ENCODE assay signal across 6 cellular contexts in genomic region chr19:53869805-53870484, GRCh38. TPM values are rescaled to one million over a fixed set of nuclear protein-coding genes. Genes with fewer than 3 reads are reported as not detected.
DNase-seq lines count a peak whose midpoint lies in the region; TF ChIP-seq lines count a peak whose summit lies in the region.
"Not testable (repeated sequence)": the region's sequence is repeated elsewhere in the genome, so short reads cannot be mapped to it uniquely, and the experiment has no call there.

No MANE protein-coding gene starts in this region.

- H3K4me1 Mint-ChIP-seq in T-helper 2 cell treated with Interferon-gamma antibody and Interleukin-4, amounts not matched to agents 5 μg/mL and 100 μg/mL, for 36 hours (ENCODE audit: low read depth), result peaks cover 50% of the 10 kb centered on the region
- peaks cover 48% of the 10 kb centered on the region for H3K4me1 Mint-ChIP-seq in nephron progenitor cell

- peak overlapping the region; percentile 95 to 100 for H3K27ac ChIP-seq in breast epithelium
- peak overlapping the region; percentile 97 for H3K27ac ChIP-seq in right atrium auricular region
- H3K27ac ChIP-seq in thymus (ENCODE audit: low read depth), result peak overlapping the region; percentile 90

- peak overlapping the region; percentile 99 for H3K4me3 Mint-ChIP-seq in T-helper 2 cell treated with Interferon-gamma antibody and Interleukin-4, amounts not matched to agents 5 μg/mL and 100 μg/mL, for 36 hours
- H3K4me3 Mint-ChIP-seq in nephron progenitor cell, result peak overlapping the region; percentile 99

- TF ChIP-seq POLR2A in breast epithelium (IDR thresholded peaks at IDR 0.05), result not testable (repeated sequence)

- H3K27me3 ChIP-seq in GM06990 (replicated peaks; ENCODE audit: control insufficient read depth, insufficient read depth, low read length); breast epithelium; right atrium auricular region; thymus (ENCODE audit: control insufficient read depth, insufficient read depth): not testable (repeated sequence)

- not testable (repeated sequence) for H3K9me3 Mint-ChIP-seq in T-helper 2 cell treated with Interferon-gamma antibody and Interleukin-4, amounts not matched to agents 5 μg/mL and 100 μg/mL, for 36 hours; nephron progenitor cell

- not testable (repeated sequence) for H3K36me3 ChIP-seq in GM06990 (ENCODE audit: control insufficient read depth, insufficient read depth, low read length)
- H3K36me3 ChIP-seq in breast epithelium (peaks cover 11% of the 10 kb centered on the region), right atrium auricular region (peaks cover 31% of the 10 kb centered on the region), thymus (ENCODE audit: control insufficient read depth, insufficient read depth) (peaks cover 19% of the 10 kb centered on the region)

- H3K4me3 ChIP-seq in GM06990 (replicated peaks; ENCODE audit: low read depth, low read length) (peak overlapping the region; percentile 64), breast epithelium (peak overlapping the region; percentile 91 to 93 (median 93)), right atrium auricular region (peak overlapping the region; percentile 85 to 87), thymus (ENCODE audit: low read length) (peak overlapping the region; percentile 83)

- H3K27ac Mint-ChIP-seq in T-helper 2 cell treated with Interferon-gamma antibody and Interleukin-4, amounts not matched to agents 5 μg/mL and 100 μg/mL, for 36 hours, result peak overlapping the region; percentile 90
- peak overlapping the region; percentile 97 for H3K27ac Mint-ChIP-seq in nephron progenitor cell

- not testable (repeated sequence) for H3K9me3 ChIP-seq in breast epithelium; right atrium auricular region; thymus (ENCODE audit: control insufficient read depth)

- not testable (repeated sequence) for TF ChIP-seq CTCF in GM06990 (IDR thresholded peaks at IDR 0.05; ENCODE audit: insufficient read depth, low read length, poor library complexity, severe bottlenecking); breast epithelium (IDR thresholded peaks at IDR 0.05); right atrium auricular region (IDR thresholded peaks at IDR 0.05); nephron progenitor cell (IDR thresholded peaks at IDR 0.05)

- H3K27me3 Mint-ChIP-seq in T-helper 2 cell treated with Interferon-gamma antibody and Interleukin-4, amounts not matched to agents 5 μg/mL and 100 μg/mL, for 36 hours (ENCODE audit: low read depth); nephron progenitor cell (ENCODE audit: low read depth, poor library complexity): not testable (repeated sequence)

- not testable (repeated sequence) for DNase-seq in GM06990 (ENCODE audit: extremely low read depth, insufficient read length); T-helper 2 cell treated with Interferon-gamma antibody and Interleukin-4, amounts not matched to agents 5 μg/mL and 100 μg/mL, for 36 hours (ENCODE audit: low spot score); breast epithelium (ENCODE audit: low spot score in 2 of 2); right atrium auricular region (ENCODE audit: low spot score); nephron progenitor cell

- 2% methylated on average over 24 of the region's 24 CpGs for WGBS in thymus

- peaks cover 36% of the 10 kb centered on the region for H3K36me3 Mint-ChIP-seq in T-helper 2 cell treated with Interferon-gamma antibody and Interleukin-4, amounts not matched to agents 5 μg/mL and 100 μg/mL, for 36 hours (ENCODE audit: low read depth)
- peaks cover 31% of the 10 kb centered on the region for H3K36me3 Mint-ChIP-seq in nephron progenitor cell (ENCODE audit: low read depth)

- H3K4me1 ChIP-seq in breast epithelium, result not testable (repeated sequence)
- H3K4me1 ChIP-seq in right atrium auricular region (peaks cover 0 to 62% of the 10 kb centered on the region in 2 donors), thymus (ENCODE audit: control insufficient read depth, insufficient read depth, low read length) (peaks cover 17% of the 10 kb centered on the region)

- intact Hi-C loops in breast epithelium (cut with DNase I; ENCODE audit: low total_unique reads), result loop anchor here (10.0 kb wide), 1 partner anchor 245 kb away; the partner anchor contains the start of genes PRPF31 and TFPT

RNA-seq across cellular contexts. Expression of gene MYADM, which starts 2.3 kb away (rescaled TPM):
- total RNA-seq in breast epithelium (10 to 100 TPM; 30.2 to 54.6 (median 41.9) TPM), right atrium auricular region (100 to 1,000 TPM; 117 to 150 TPM)
- polyA plus RNA-seq in thymus, result 34.4 TPM

RNA-seq across cellular contexts. Expression of gene PRKCG, which starts 12.1 kb away (rescaled TPM):
- total RNA-seq in breast epithelium (not detected), right atrium auricular region (not detected)
- 4.5 TPM for polyA plus RNA-seq in thymus

RNA-seq across cellular contexts. Expression of gene CACNG7, which starts 39.1 kb away (rescaled TPM):
- total RNA-seq in breast epithelium (not detected), right atrium auricular region (not detected)
- polyA plus RNA-seq in thymus, result 0.05 TPM

RNA-seq across cellular contexts. Expression of gene NLRP12, which starts 45.8 kb away (rescaled TPM):
- total RNA-seq in breast epithelium, result 1 to 10 TPM in 1 of 3 donors, under 1 TPM in 2; 0.32 to 1.2 (median 0.66) TPM
- total RNA-seq in right atrium auricular region, result 1 to 10 TPM in 1 of 2 donors, under 1 TPM in 1; 0.19 to 1.1 TPM
- polyA plus RNA-seq in thymus, result 0.21 TPM
